Comparison of ENCODE assay signal across 35 cellular contexts in the genomic region with DNA sequence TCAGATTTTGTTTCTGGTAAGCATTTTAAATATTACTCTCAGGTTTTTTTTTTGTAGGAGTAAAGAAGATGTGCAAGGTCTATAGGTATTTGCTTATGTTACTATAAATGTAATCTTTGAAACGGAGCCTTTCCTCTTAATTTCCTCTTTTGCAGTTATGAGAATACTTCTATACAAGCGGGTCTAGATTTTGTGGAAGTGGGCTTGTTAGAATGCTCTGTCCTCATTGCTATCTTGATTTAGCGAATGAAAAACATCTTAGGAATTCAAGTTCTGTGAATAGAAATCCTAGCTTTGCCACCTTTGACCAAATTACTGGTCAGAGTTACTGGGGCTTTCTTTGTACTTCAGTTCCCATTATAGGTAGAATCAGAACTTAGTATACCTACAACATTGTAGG.
"Had no signal": no experiment of that assay in that cellular context is flagged by ENCODE, and none has a peak within 500 bp of the region (broad histone marks: within the 10 kb centered on the region; RNA-seq: fewer than 3 reads in every experiment).

No MANE protein-coding gene starts in this region.

- H3K9me3 Mint-ChIP-seq: activated B cell treated with CpG ODN at 0.5 μM for 24 hours; activated CD4-positive, alpha-beta memory T cell treated with anti-CD3 and anti-CD28 coated beads, Interleukin-2, amount 10 ng/mL, durations not matched to agents 7 days and 5 days; activated CD4-positive, alpha-beta T cell treated with anti-CD3 and anti-CD28 coated beads, Interleukin-2, amount 10 ng/mL, durations not matched to agents 7 days and 5 days; activated naive CD4-positive, alpha-beta T cell treated with anti-CD3 and anti-CD28 coated beads for 36 hours; activated naive CD4-positive, alpha-beta T cell treated with anti-CD3 and anti-CD28 coated beads, Interleukin-2, amount 50 U/mL, for 72 hours; activated naive CD8-positive, alpha-beta T cell treated with anti-CD3 and anti-CD28 coated beads for 36 hours; activated T-cell treated with anti-CD3 and anti-CD28 coated beads, Interleukin-2, amount 50 U/mL, for 4 hours; activated T-cell treated with anti-CD3 and anti-CD28 coated beads, Interleukin-2, amount 50 U/mL, for 72 hours; activated T-helper 1 cell treated with anti-CD3 and anti-CD28 coated beads, Interleukin-12 subunit alpha, Interleukin-12 subunit beta, Interleukin-2, Interleukin-4 antibody, amounts not matched to agents 30 ng/mL and 10 ng/mL and 1 ng/mL, durations not matched to agents 14 hours and 24 hours and 36 hours; activated T-helper 17 cell treated with anti-CD3 and anti-CD28 coated beads, Interleukin-2, amount 50 U/mL, for 72 hours; central memory CD8-positive, alpha-beta T cell; T-cell had no signal

- DNase-seq: activated B cell treated with CpG ODN at 0.5 μM for 24 hours; activated CD4-positive, alpha-beta memory T cell treated with anti-CD3 and anti-CD28 coated beads, Interleukin-2, amount 10 ng/mL, durations not matched to agents 7 days and 5 days; activated CD4-positive, alpha-beta T cell treated with anti-CD3 and anti-CD28 coated beads for 1 hour; activated CD4-positive, alpha-beta T cell treated with anti-CD3 and anti-CD28 coated beads for 36 hours; activated CD4-positive, alpha-beta T cell treated with anti-CD3 and anti-CD28 coated beads for 48 hours; activated CD4-positive, alpha-beta T cell treated with anti-CD3 and anti-CD28 coated beads, Interleukin-2, amount 10 ng/mL, durations not matched to agents 7 days and 5 days; activated CD4-positive, alpha-beta T cell treated with anti-CD3 and anti-CD28 coated beads, Interleukin-2, amount 50 U/mL, for 48 hours; activated CD8-positive, alpha-beta memory T cell treated with anti-CD3 and anti-CD28 coated beads for 24 hours; activated CD8-positive, alpha-beta memory T cell treated with anti-CD3 and anti-CD28 coated beads, Interleukin-2, amount 10 ng/mL, durations not matched to agents 7 days and 5 days; activated CD8-positive, alpha-beta T cell treated with anti-CD3 and anti-CD28 coated beads, Interleukin-2, amount 10 ng/mL, durations not matched to agents 7 days and 5 days; activated effector memory CD4-positive, alpha-beta T cell treated with anti-CD3 and anti-CD28 coated beads, Interleukin-2, amount 50 U/mL, for 16 hours; activated gamma-delta T cell treated with Interleukin-2 at 50 U/mL for 16 hours; activated naive CD4-positive, alpha-beta T cell; activated naive CD4-positive, alpha-beta T cell treated with anti-CD3 and anti-CD28 coated beads for 36 hours; activated naive CD4-positive, alpha-beta T cell treated with anti-CD3 and anti-CD28 coated beads, Interleukin-2, amount 50 U/mL, for 16 hours; activated naive CD8-positive, alpha-beta T cell treated with anti-CD3 and anti-CD28 coated beads for 36 hours; activated T-cell treated with anti-CD3 and anti-CD28 coated beads for 4 hours; activated T-cell treated with anti-CD3 and anti-CD28 coated beads, Interleukin-2, amount 50 U/mL, for 1 hour; activated T-cell treated with anti-CD3 and anti-CD28 coated beads, Interleukin-2, amount 50 U/mL, for 4 hours; activated T-cell treated with anti-CD3 and anti-CD28 coated beads, Interleukin-2, amount 50 U/mL, for 72 hours; adrenal gland; amniotic stem cell; aorta; caudate nucleus; cerebellar nuclear complex; T-cell; T-helper 17 cell; T-helper 9 cell had no signal

- H3K4me3 Mint-ChIP-seq: activated B cell treated with CpG ODN at 0.5 μM for 24 hours; activated CD4-positive, alpha-beta memory T cell treated with anti-CD3 and anti-CD28 coated beads, Interleukin-2, amount 10 ng/mL, durations not matched to agents 7 days and 5 days; activated CD4-positive, alpha-beta T cell treated with anti-CD3 and anti-CD28 coated beads for 36 hours; activated CD4-positive, alpha-beta T cell treated with anti-CD3 and anti-CD28 coated beads, Interleukin-2, amount 10 ng/mL, durations not matched to agents 7 days and 5 days; activated CD8-positive, alpha-beta memory T cell treated with anti-CD3 and anti-CD28 coated beads, Interleukin-2, amount 10 ng/mL, durations not matched to agents 7 days and 5 days; activated CD8-positive, alpha-beta T cell treated with anti-CD3 and anti-CD28 coated beads, Interleukin-2, amount 10 ng/mL, durations not matched to agents 7 days and 5 days; activated naive CD4-positive, alpha-beta T cell treated with anti-CD3 and anti-CD28 coated beads for 36 hours; activated naive CD8-positive, alpha-beta T cell treated with anti-CD3 and anti-CD28 coated beads for 36 hours; activated T-cell treated with anti-CD3 and anti-CD28 coated beads, Interleukin-2, amount 50 U/mL, for 4 hours; activated T-cell treated with anti-CD3 and anti-CD28 coated beads, Interleukin-2, amount 50 U/mL, for 72 hours; activated T-helper 1 cell treated with anti-CD3 and anti-CD28 coated beads, Interleukin-12 subunit alpha, Interleukin-12 subunit beta, Interleukin-2, Interleukin-4 antibody, amounts not matched to agents 30 ng/mL and 10 ng/mL and 1 ng/mL, durations not matched to agents 14 hours and 24 hours and 36 hours; activated T-helper 17 cell treated with anti-CD3 and anti-CD28 coated beads, Interleukin-2, amount 50 U/mL, for 72 hours; brain; central memory CD8-positive, alpha-beta T cell; T-cell; T-helper 17 cell had no signal

- H3K27me3 ChIP-seq: adrenal gland, cardiac muscle cell had no signal

- H3K36me3 Mint-ChIP-seq: activated CD8-positive, alpha-beta memory T cell treated with anti-CD3 and anti-CD28 coated beads, Interleukin-2, amount 10 ng/mL, durations not matched to agents 7 days and 5 days; activated naive CD4-positive, alpha-beta T cell treated with anti-CD3 and anti-CD28 coated beads, Interleukin-2, amount 50 U/mL, for 72 hours; activated naive CD8-positive, alpha-beta T cell treated with anti-CD3 and anti-CD28 coated beads for 36 hours had no signal

- H3K27ac Mint-ChIP-seq: activated B cell treated with CpG ODN at 0.5 μM for 24 hours; activated CD4-positive, alpha-beta memory T cell treated with anti-CD3 and anti-CD28 coated beads, Interleukin-2, amount 10 ng/mL, durations not matched to agents 7 days and 5 days; activated CD4-positive, alpha-beta T cell treated with anti-CD3 and anti-CD28 coated beads for 36 hours; activated CD4-positive, alpha-beta T cell treated with anti-CD3 and anti-CD28 coated beads, Interleukin-2, amount 10 ng/mL, durations not matched to agents 7 days and 5 days; activated CD8-positive, alpha-beta memory T cell treated with anti-CD3 and anti-CD28 coated beads, Interleukin-2, amount 10 ng/mL, durations not matched to agents 7 days and 5 days; activated CD8-positive, alpha-beta T cell treated with anti-CD3 and anti-CD28 coated beads, Interleukin-2, amount 10 ng/mL, durations not matched to agents 7 days and 5 days; activated naive CD4-positive, alpha-beta T cell treated with anti-CD3 and anti-CD28 coated beads for 36 hours; activated naive CD4-positive, alpha-beta T cell treated with anti-CD3 and anti-CD28 coated beads, Interleukin-2, amount 50 U/mL, for 72 hours; activated naive CD8-positive, alpha-beta T cell treated with anti-CD3 and anti-CD28 coated beads for 36 hours; activated T-cell treated with anti-CD3 and anti-CD28 coated beads, Interleukin-2, amount 50 U/mL, for 72 hours; activated T-helper 1 cell treated with anti-CD3 and anti-CD28 coated beads, Interleukin-12 subunit alpha, Interleukin-12 subunit beta, Interleukin-2, Interleukin-4 antibody, amounts not matched to agents 30 ng/mL and 10 ng/mL and 1 ng/mL, durations not matched to agents 14 hours and 24 hours and 36 hours; activated T-helper 17 cell treated with anti-CD3 and anti-CD28 coated beads, Interleukin-2, amount 50 U/mL, for 72 hours; brain; T-cell; T-helper 17 cell had no signal

- H3K4me1 Mint-ChIP-seq: activated CD4-positive, alpha-beta memory T cell treated with anti-CD3 and anti-CD28 coated beads, Interleukin-2, amount 10 ng/mL, durations not matched to agents 7 days and 5 days; activated CD4-positive, alpha-beta T cell treated with anti-CD3 and anti-CD28 coated beads for 36 hours; activated CD4-positive, alpha-beta T cell treated with anti-CD3 and anti-CD28 coated beads, Interleukin-2, amount 10 ng/mL, durations not matched to agents 7 days and 5 days; activated CD8-positive, alpha-beta memory T cell treated with anti-CD3 and anti-CD28 coated beads, Interleukin-2, amount 10 ng/mL, durations not matched to agents 7 days and 5 days; activated naive CD8-positive, alpha-beta T cell treated with anti-CD3 and anti-CD28 coated beads for 36 hours; activated T-helper 17 cell treated with anti-CD3 and anti-CD28 coated beads, Interleukin-2, amount 50 U/mL, for 72 hours; brain; central memory CD8-positive, alpha-beta T cell; T-cell had no signal

- H3K27ac ChIP-seq: adrenal gland, cardiac muscle cell, VCaP had no signal

- H3K27me3 Mint-ChIP-seq: activated B cell treated with CpG ODN at 0.5 μM for 24 hours; activated CD4-positive, alpha-beta memory T cell treated with anti-CD3 and anti-CD28 coated beads, Interleukin-2, amount 10 ng/mL, durations not matched to agents 7 days and 5 days; activated CD4-positive, alpha-beta T cell treated with anti-CD3 and anti-CD28 coated beads for 36 hours; activated CD4-positive, alpha-beta T cell treated with anti-CD3 and anti-CD28 coated beads, Interleukin-2, amount 10 ng/mL, durations not matched to agents 7 days and 5 days; activated CD8-positive, alpha-beta memory T cell treated with anti-CD3 and anti-CD28 coated beads, Interleukin-2, amount 10 ng/mL, durations not matched to agents 7 days and 5 days; activated naive CD8-positive, alpha-beta T cell treated with anti-CD3 and anti-CD28 coated beads for 36 hours; activated T-helper 17 cell treated with anti-CD3 and anti-CD28 coated beads, Interleukin-2, amount 50 U/mL, for 72 hours; brain; central memory CD8-positive, alpha-beta T cell; T-cell; T-helper 17 cell had no signal

- H3K36me3 ChIP-seq: adrenal gland, cardiac muscle cell had no signal

- H3K4me1 ChIP-seq: adrenal gland had no signal

- H3K4me3 ChIP-seq: adrenal gland, cardiac muscle cell had no signal

- H3K9me3 ChIP-seq: adrenal gland had no signal
